ENCODE assay signal across 1 cellular context in the genomic region with DNA sequence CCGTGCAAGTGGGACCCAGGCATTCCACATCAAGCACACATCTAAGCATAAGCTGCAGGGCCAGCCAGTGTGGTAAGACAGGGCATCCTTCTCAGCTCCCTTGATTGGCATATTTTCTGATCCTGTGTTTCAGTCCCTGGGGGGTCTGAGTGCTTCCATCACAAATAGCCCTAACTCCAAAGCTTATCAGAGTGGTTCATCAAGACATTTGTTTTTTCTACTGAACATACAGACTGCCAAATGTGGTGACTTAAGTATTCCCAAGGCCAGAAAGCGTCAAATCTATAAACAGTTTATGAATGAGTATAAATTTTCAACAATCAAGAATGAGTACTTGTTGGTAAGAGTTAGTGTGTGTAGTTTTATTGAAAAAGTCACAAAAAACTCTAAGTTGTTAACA.
TF ChIP-seq lines count a peak whose summit lies in the region.

No MANE protein-coding gene starts in this region.

TF ChIP-seq in IMR-90, 13 proteins besides CTCF, POLR2A, EP300 and RAD21:
- TF ChIP-seq NFE2L2 (IDR thresholded peaks at IDR 0.05; ENCODE audit: low read depth, low read length) (no peak), MAFK (IDR thresholded peaks at IDR 0.05; ENCODE audit: low read depth, low read length) (no peak), FOS (IDR thresholded peaks at IDR 0.05; ENCODE audit: low read depth, low read length) (no peak), BHLHE40 (IDR thresholded peaks at IDR 0.05; ENCODE audit: low read depth, low read length) (no peak), RCOR1 (IDR thresholded peaks at IDR 0.05; ENCODE audit: insufficient replicate concordance, low read length) (no peak), RFX5 (IDR thresholded peaks at IDR 0.05; ENCODE audit: low read depth, low read length) (no peak), SMC3 (IDR thresholded peaks at IDR 0.05; ENCODE audit: low read depth, low read length) (no peak), CEBPB (IDR thresholded peaks at IDR 0.05; ENCODE audit: low read depth, low read length) (no peak), MAZ (IDR thresholded peaks at IDR 0.05; ENCODE audit: borderline replicate concordance, low read depth, low read length) (no peak), MXI1 (IDR thresholded peaks at IDR 0.05; ENCODE audit: borderline replicate concordance, low read depth, low read length) (no peak), CHD1 (IDR thresholded peaks at IDR 0.05; ENCODE audit: low read depth, low read length) (no peak)
- TF ChIP-seq, protein P1, sequence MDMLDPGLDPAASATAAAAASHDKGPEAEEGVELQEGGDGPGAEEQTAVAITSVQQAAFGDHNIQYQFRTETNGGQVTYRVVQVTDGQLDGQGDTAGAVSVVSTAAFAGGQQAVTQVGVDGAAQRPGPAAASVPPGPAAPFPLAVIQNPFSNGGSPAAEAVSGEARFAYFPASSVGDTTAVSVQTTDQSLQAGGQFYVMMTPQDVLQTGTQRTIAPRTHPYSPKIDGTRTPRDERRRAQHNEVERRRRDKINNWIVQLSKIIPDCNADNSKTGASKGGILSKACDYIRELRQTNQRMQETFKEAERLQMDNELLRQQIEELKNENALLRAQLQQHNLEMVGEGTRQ (IDR thresholded peaks at IDR 0.05; ENCODE audit: low read depth, low read length) = no peak
- TF ChIP-seq, protein P2, sequence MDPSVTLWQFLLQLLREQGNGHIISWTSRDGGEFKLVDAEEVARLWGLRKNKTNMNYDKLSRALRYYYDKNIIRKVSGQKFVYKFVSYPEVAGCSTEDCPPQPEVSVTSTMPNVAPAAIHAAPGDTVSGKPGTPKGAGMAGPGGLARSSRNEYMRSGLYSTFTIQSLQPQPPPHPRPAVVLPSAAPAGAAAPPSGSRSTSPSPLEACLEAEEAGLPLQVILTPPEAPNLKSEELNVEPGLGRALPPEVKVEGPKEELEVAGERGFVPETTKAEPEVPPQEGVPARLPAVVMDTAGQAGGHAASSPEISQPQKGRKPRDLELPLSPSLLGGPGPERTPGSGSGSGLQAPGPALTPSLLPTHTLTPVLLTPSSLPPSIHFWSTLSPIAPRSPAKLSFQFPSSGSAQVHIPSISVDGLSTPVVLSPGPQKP (IDR thresholded peaks at IDR 0.05; ENCODE audit: borderline replicate concordance, low read depth, low read length) = no peak
TF ChIP-seq in IMR-90: peak in this region for 0.
